ENCODE assay signal across 29 cellular contexts in genomic region chr12:130708648-130709047, GRCh38. TPM values are rescaled to one million over a fixed set of nuclear protein-coding genes. Genes with fewer than 3 reads are reported as not detected.
"Had no signal": no experiment of that assay in that cellular context is flagged by ENCODE, and none has a peak within 500 bp of the region (broad histone marks: within the 10 kb centered on the region; RNA-seq: fewer than 3 reads in every experiment).

No MANE protein-coding gene starts in this region.

- H3K27me3 ChIP-seq: adrenal gland had no signal

- H3K9ac ChIP-seq: KMS-11 had no signal

- H3K27ac ChIP-seq: adrenal gland, breast epithelium, KMS-11 had no signal

- H3K9me3 Mint-ChIP-seq: activated CD4-positive, alpha-beta memory T cell treated with anti-CD3 and anti-CD28 coated beads, Interleukin-2, amount 10 ng/mL, durations not matched to agents 7 days and 5 days; activated CD4-positive, alpha-beta T cell treated with anti-CD3 and anti-CD28 coated beads, Interleukin-2, amount 10 ng/mL, durations not matched to agents 7 days and 5 days; activated naive CD8-positive, alpha-beta T cell treated with anti-CD3 and anti-CD28 coated beads, Interleukin-2, amount 10 ng/mL, durations not matched to agents 7 days and 5 days had no signal

- H3K4me1 Mint-ChIP-seq: activated CD4-positive, alpha-beta memory T cell treated with anti-CD3 and anti-CD28 coated beads, Interleukin-2, amount 10 ng/mL, durations not matched to agents 7 days and 5 days; activated CD4-positive, alpha-beta T cell treated with anti-CD3 and anti-CD28 coated beads, Interleukin-2, amount 10 ng/mL, durations not matched to agents 7 days and 5 days; activated naive CD8-positive, alpha-beta T cell treated with anti-CD3 and anti-CD28 coated beads, Interleukin-2, amount 10 ng/mL, durations not matched to agents 7 days and 5 days had no signal

- H3K36me3 Mint-ChIP-seq: activated naive CD8-positive, alpha-beta T cell treated with anti-CD3 and anti-CD28 coated beads, Interleukin-2, amount 10 ng/mL, durations not matched to agents 7 days and 5 days had no signal

- ATAC-seq: T-helper 17 cell had no signal

- H3K27ac Mint-ChIP-seq: activated CD4-positive, alpha-beta memory T cell treated with anti-CD3 and anti-CD28 coated beads, Interleukin-2, amount 10 ng/mL, durations not matched to agents 7 days and 5 days; activated CD4-positive, alpha-beta T cell treated with anti-CD3 and anti-CD28 coated beads, Interleukin-2, amount 10 ng/mL, durations not matched to agents 7 days and 5 days; activated naive CD8-positive, alpha-beta T cell treated with anti-CD3 and anti-CD28 coated beads, Interleukin-2, amount 10 ng/mL, durations not matched to agents 7 days and 5 days; T-helper 17 cell had no signal

- H3K4me3 ChIP-seq: adrenal gland, breast epithelium had no signal

- H3K4me3 Mint-ChIP-seq: activated CD4-positive, alpha-beta memory T cell treated with anti-CD3 and anti-CD28 coated beads, Interleukin-2, amount 10 ng/mL, durations not matched to agents 7 days and 5 days; activated CD4-positive, alpha-beta T cell treated with anti-CD3 and anti-CD28 coated beads, Interleukin-2, amount 10 ng/mL, durations not matched to agents 7 days and 5 days; activated naive CD8-positive, alpha-beta T cell treated with anti-CD3 and anti-CD28 coated beads, Interleukin-2, amount 10 ng/mL, durations not matched to agents 7 days and 5 days; T-helper 17 cell had no signal

- H3K4me1 ChIP-seq: adrenal gland, breast epithelium had no signal

- H3K36me3 ChIP-seq: adrenal gland, breast epithelium had no signal

- DNase-seq: activated CD4-positive, alpha-beta memory T cell treated with anti-CD3 and anti-CD28 coated beads, Interleukin-2, amount 10 ng/mL, durations not matched to agents 7 days and 5 days; activated CD4-positive, alpha-beta T cell treated with anti-CD3 and anti-CD28 coated beads, Interleukin-2, amount 10 ng/mL, durations not matched to agents 7 days and 5 days; activated CD4-positive, CD25-positive, alpha-beta regulatory T cell; activated CD8-positive, alpha-beta memory T cell treated with anti-CD3 and anti-CD28 coated beads, Interleukin-2, amount 50 U/mL, for 4 hours; activated naive CD4-positive, alpha-beta T cell treated with anti-CD3 and anti-CD28 coated beads, Interleukin-2, amount 50 U/mL, for 16 hours; activated naive CD8-positive, alpha-beta T cell treated with anti-CD3 and anti-CD28 coated beads, Interleukin-2, amount 10 ng/mL, durations not matched to agents 7 days and 5 days; activated T-cell treated with anti-CD3 and anti-CD28 coated beads, Interleukin-2, amount 50 U/mL, for 1 hour; anterior cingulate cortex; MV-4-11; NCI-H1092 treated with DMSO at 0.1 percent for 48 hours; NCI-H1417 treated with DMSO at 0.1 percent for 48 hours; NCI-H1694; NCI-H2029; NCI-H2107; NCI-H2171 treated with DMSO at 0.1 percent for 48 hours; NCI-H226; NCI-H510A; NCI-H526 treated with DMSO at 0.1 percent for 48 hours; NCI-H82; SIG-M5; T-helper 17 cell; T-helper 9 cell had no signal

- H3K9me3 ChIP-seq: adrenal gland, breast epithelium had no signal

- H3K4me2 ChIP-seq: KMS-11 had no signal

RNA-seq across cellular contexts. Expression of gene RIMBP2, which starts 7.5 kb away (rescaled TPM):
- total RNA-seq: activated CD4-positive, alpha-beta memory T cell treated with anti-CD3 and anti-CD28 coated beads, Interleukin-2, amount 10 ng/mL, durations not matched to agents 7 days and 5 days; activated CD4-positive, alpha-beta T cell treated with anti-CD3 and anti-CD28 coated beads, Interleukin-2, amount 10 ng/mL, durations not matched to agents 7 days and 5 days; activated CD8-positive, alpha-beta memory T cell treated with anti-CD3 and anti-CD28 coated beads for 36 hours; activated naive CD8-positive, alpha-beta T cell treated with anti-CD3 and anti-CD28 coated beads, Interleukin-2, amount 10 ng/mL, durations not matched to agents 7 days and 5 days; MCF 10A; OCI-LY7; RPMI7951; T-helper 17 cell had no signal
